In genomic region chr5:14123974-14124482, GRCh38 we compare ENCODE assay signal across 13 cellular contexts.
"Had no signal": no experiment of that assay in that cellular context is flagged by ENCODE, and none has a peak within 500 bp of the region (broad histone marks: within the 10 kb centered on the region; RNA-seq: fewer than 3 reads in every experiment).

No MANE protein-coding gene starts in this region.

- DNase-seq: activated CD4-positive, alpha-beta memory T cell treated with anti-CD3 and anti-CD28 coated beads for 36 hours; activated CD4-positive, alpha-beta T cell treated with anti-CD3 and anti-CD28 coated beads for 36 hours; activated T-cell treated with anti-CD3 and anti-CD28 coated beads, Interleukin-2, amount 50 U/mL, for 24 hours; adrenal gland; dorsolateral prefrontal cortex; heart right ventricle; stimulated activated CD4-positive, alpha-beta T cell treated with anti-CD3 and anti-CD28 coated beads, Interleukin-12 subunit alpha, Interleukin-12 subunit beta, amount 100 ng/mL, for 4 hours; stimulated activated CD4-positive, alpha-beta T cell treated with anti-CD3 and anti-CD28 coated beads, Interleukin-2, amount 100 ng/mL, for 24 hours; stomach; testis had no signal

- H3K27ac Mint-ChIP-seq: activated CD4-positive, alpha-beta memory T cell treated with anti-CD3 and anti-CD28 coated beads for 36 hours; activated CD4-positive, alpha-beta T cell treated with anti-CD3 and anti-CD28 coated beads for 36 hours; activated naive CD4-positive, alpha-beta T cell treated with anti-CD3 and anti-CD28 coated beads, Interleukin-2, amount 50 U/mL, for 24 hours; activated T-cell treated with anti-CD3 and anti-CD28 coated beads, Interleukin-2, amount 50 U/mL, for 24 hours had no signal

- H3K4me3 Mint-ChIP-seq: activated CD4-positive, alpha-beta memory T cell treated with anti-CD3 and anti-CD28 coated beads for 36 hours; activated CD4-positive, alpha-beta T cell treated with anti-CD3 and anti-CD28 coated beads for 36 hours; activated naive CD4-positive, alpha-beta T cell treated with anti-CD3 and anti-CD28 coated beads, Interleukin-2, amount 50 U/mL, for 24 hours; activated T-cell treated with anti-CD3 and anti-CD28 coated beads, Interleukin-2, amount 50 U/mL, for 24 hours had no signal

- H3K27me3 Mint-ChIP-seq: activated CD4-positive, alpha-beta T cell treated with anti-CD3 and anti-CD28 coated beads for 36 hours; activated T-cell treated with anti-CD3 and anti-CD28 coated beads, Interleukin-2, amount 50 U/mL, for 24 hours had no signal

- H3K27me3 ChIP-seq: adrenal gland, dorsolateral prefrontal cortex, gastroesophageal sphincter, heart right ventricle, stomach, testis had no signal

- H3K36me3 Mint-ChIP-seq: activated CD4-positive, alpha-beta memory T cell treated with anti-CD3 and anti-CD28 coated beads for 36 hours; activated naive CD4-positive, alpha-beta T cell treated with anti-CD3 and anti-CD28 coated beads, Interleukin-2, amount 50 U/mL, for 24 hours had no signal

- ATAC-seq: activated CD4-positive, alpha-beta T cell treated with anti-CD3 and anti-CD28 coated beads for 36 hours; gastroesophageal sphincter; heart right ventricle had no signal

- H3K4me3 ChIP-seq: adrenal gland, dorsolateral prefrontal cortex, gastroesophageal sphincter, heart right ventricle, lung, stomach, testis had no signal

- H3K9me3 Mint-ChIP-seq: activated CD4-positive, alpha-beta memory T cell treated with anti-CD3 and anti-CD28 coated beads for 36 hours; activated naive CD4-positive, alpha-beta T cell treated with anti-CD3 and anti-CD28 coated beads, Interleukin-2, amount 50 U/mL, for 24 hours; activated T-cell treated with anti-CD3 and anti-CD28 coated beads, Interleukin-2, amount 50 U/mL, for 24 hours had no signal

- H3K36me3 ChIP-seq: adrenal gland, gastroesophageal sphincter, heart right ventricle, stomach had no signal

- H3K4me1 Mint-ChIP-seq: activated CD4-positive, alpha-beta T cell treated with anti-CD3 and anti-CD28 coated beads for 36 hours; activated naive CD4-positive, alpha-beta T cell treated with anti-CD3 and anti-CD28 coated beads, Interleukin-2, amount 50 U/mL, for 24 hours had no signal
